In the genomic region with DNA sequence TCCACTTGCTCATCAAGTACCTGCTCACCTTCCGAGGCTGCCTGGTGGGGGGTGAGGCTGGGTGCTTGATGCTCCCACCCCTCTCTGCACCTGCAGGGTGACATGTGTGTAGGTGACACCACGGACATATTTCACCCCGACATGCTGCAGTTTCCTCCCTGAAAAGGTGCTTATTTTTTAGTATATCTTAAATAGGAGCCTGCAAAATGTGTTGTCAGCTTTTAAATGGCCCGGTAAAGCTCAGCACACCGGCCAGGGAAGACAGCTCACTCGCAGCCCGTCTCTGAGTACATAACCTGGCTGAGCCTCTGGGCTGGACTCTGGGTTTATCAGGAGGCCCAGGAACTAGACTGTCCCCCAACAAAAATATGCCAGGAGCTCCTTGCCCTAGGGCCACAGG, we compare ENCODE assay signal across 24 cellular contexts.
A peak's percentile ranks its signal among the peaks of the same experiment; 100 is the strongest.
DNase-seq lines count a peak whose midpoint lies in the region; ATAC-seq, FAIRE-seq and TF ChIP-seq lines count a peak whose summit lies in the region.
"Had no signal": no experiment of that assay in that cellular context is flagged by ENCODE, and none has a peak within 500 bp of the region (broad histone marks: within the 10 kb centered on the region; RNA-seq: fewer than 3 reads in every experiment).

No MANE protein-coding gene starts in this region.

- H3K4me1 Mint-ChIP-seq in astrocyte (ENCODE audit: low read depth, unreplicated experiment): peaks cover 3% of the 10 kb centered on the region
- no peaks in the 10 kb centered on the region for H3K4me1 Mint-ChIP-seq in CD8-positive, alpha-beta T cell (ENCODE audit: low read depth)
- H3K4me1 Mint-ChIP-seq: CD14-positive monocyte had no signal

- H3K9me3 Mint-ChIP-seq in astrocyte (ENCODE audit: unreplicated experiment): no peaks in the 10 kb centered on the region
- H3K9me3 Mint-ChIP-seq in CD8-positive, alpha-beta T cell: no peaks in the 10 kb centered on the region
- H3K9me3 Mint-ChIP-seq: CD14-positive monocyte; CD4-positive, alpha-beta memory T cell; HFFc6 had no signal

- DNase-seq in NCI-H1417 (lab: John Stamatoyannopoulos, UW) (peak in 2 of 3 experiments; percentile 30 to 40), NCI-H1417 treated with DMSO at 0.1 percent for 48 hours (lab: John Stamatoyannopoulos, UW) (no peak), A549 (ENCODE audit: low read depth in 1 of 2, low spot score in 1 of 2) (no peak), NCI-H345 (lab: John Stamatoyannopoulos, UW) (peak; percentile 17), astrocyte (ENCODE audit: low read depth) (no peak), NCI-H2081 treated with DMSO at 0.1 percent for 48 hours (lab: John Stamatoyannopoulos, UW) (no peak), nucleus accumbens (lab: John Stamatoyannopoulos, UW) (no peak)
- DNase-seq in CD8-positive, alpha-beta T cell: no peak
- DNase-seq: ACHN; AML-193; BE2C; Caco-2; CD4-positive, alpha-beta memory T cell; DMS153; DND-41; HFFc6 had no signal

- intact Hi-C loops in CD8-positive, alpha-beta T cell (cut with DNase I, micrococcal nuclease): no loop called here

- 39% methylated on average over 7 of the region's 7 CpGs for WGBS in A549 (ENCODE audit: missing lambda C conversion rate)

- no peaks in the 10 kb centered on the region for H3K36me3 Mint-ChIP-seq in astrocyte (ENCODE audit: low read depth, unreplicated experiment)
- H3K36me3 Mint-ChIP-seq in CD8-positive, alpha-beta T cell: no peaks in the 10 kb centered on the region
- H3K36me3 Mint-ChIP-seq: CD14-positive monocyte; CD4-positive, alpha-beta memory T cell had no signal

- POLR2A ChIA-PET in A549 (lab: Yijun Ruan, JAX): no interaction called here
- POLR2A ChIA-PET in CD8-positive, alpha-beta T cell (lab: Charles Lee): no interaction called here

- CTCF ChIA-PET in A549 (lab: Yijun Ruan, JAX): interaction anchor here (0.5 to 1.9 kb wide), 5 partner anchors 11 to 99 kb away, joined by 3 to 5 read pairs (median 3); no protein-coding TSS in a partner anchor
- CTCF ChIA-PET in CD8-positive, alpha-beta T cell (lab: Charles Lee): no interaction called here

- H3K9me3 ChIP-seq in A549 (no peaks in the 10 kb centered on the region), astrocyte (ENCODE audit: insufficient read depth, low read depth, low read length) (no peaks in the 10 kb centered on the region)
- no peaks in the 10 kb centered on the region for H3K9me3 ChIP-seq in CD8-positive, alpha-beta T cell (ENCODE audit: low read length)
- H3K9me3 ChIP-seq: BE2C; BLaER1 treated with 17β-estradiol and CSF1 and Interleukin-3, amounts not matched to agents 10 nM and 100 nM; Caco-2; HAP-1 had no signal

- no peak overlapping the region for H3K9ac ChIP-seq in astrocyte (ENCODE audit: low read length)
- H3K9ac ChIP-seq: BLaER1 treated with 17β-estradiol and CSF1 and Interleukin-3, amounts not matched to agents 10 nM and 100 nM had no signal

- no peak overlapping the region for H3K4me3 Mint-ChIP-seq in astrocyte (ENCODE audit: unreplicated experiment)
- no peak overlapping the region for H3K4me3 Mint-ChIP-seq in CD8-positive, alpha-beta T cell
- H3K4me3 Mint-ChIP-seq: CD14-positive monocyte; CD4-positive, alpha-beta memory T cell; HFFc6 had no signal

- no peaks in the 10 kb centered on the region for H3K27me3 ChIP-seq in astrocyte (ENCODE audit: insufficient read depth, low read length)
- H3K27me3 ChIP-seq in CD8-positive, alpha-beta T cell (ENCODE audit: insufficient read depth, low read length): no peaks in the 10 kb centered on the region
- H3K27me3 ChIP-seq: BE2C; BLaER1 treated with 17β-estradiol and CSF1 and Interleukin-3, amounts not matched to agents 10 nM and 100 nM had no signal

- FAIRE-seq in A549 (lab: Jason Lieb, UNC) (no peak), astrocyte (lab: Jason Lieb, UNC) (no peak)
- FAIRE-seq: A204.1, G401.6, GM12892, H54 had no signal

- TF ChIP-seq POLR2A in A549 (IDR thresholded peaks at IDR 0.05; ENCODE audit: low read length): no peak

- no peak overlapping the region for H3K4me2 ChIP-seq in A549
- no peak overlapping the region for H3K4me2 ChIP-seq in astrocyte (ENCODE audit: low read length)
- H3K4me2 ChIP-seq: BLaER1 treated with 17β-estradiol and CSF1 and Interleukin-3, amounts not matched to agents 10 nM and 100 nM had no signal

- H3K27me3 Mint-ChIP-seq in astrocyte (ENCODE audit: low read depth, unreplicated experiment): peaks cover 31% of the 10 kb centered on the region
- peaks cover 9% of the 10 kb centered on the region for H3K27me3 Mint-ChIP-seq in CD8-positive, alpha-beta T cell (ENCODE audit: low read depth)

- no peak overlapping the region for H2AFZ ChIP-seq in astrocyte (ENCODE audit: low read depth, low read length)

- no peak for TF ChIP-seq EP300 in A549 (IDR thresholded peaks at IDR 0.05)

- no peak for ATAC-seq in A549
- no peak for ATAC-seq in CD8-positive, alpha-beta T cell

- TF ChIP-seq CTCF in A549 (IDR thresholded peaks at IDR 0.05) (no peak), astrocyte (IDR thresholded peaks at IDR 0.05; ENCODE audit: insufficient read depth, low read depth, low read length) (no peak)
- TF ChIP-seq CTCF in CD8-positive, alpha-beta T cell (IDR thresholded peaks at IDR 0.05): no peak

- H3K4me1 ChIP-seq in A549: no peaks in the 10 kb centered on the region
- H3K4me1 ChIP-seq in astrocyte (ENCODE audit: insufficient read depth, low read length): no peaks in the 10 kb centered on the region
- no peaks in the 10 kb centered on the region for H3K4me1 ChIP-seq in CD8-positive, alpha-beta T cell (ENCODE audit: insufficient read depth, low read length)
- H3K4me1 ChIP-seq: Caco-2, HAP-1 had no signal

- H3K4me3 ChIP-seq in A549 (no peak overlapping the region), astrocyte (ENCODE audit: insufficient read depth, low read depth, low read length) (no peak overlapping the region)
- H3K4me3 ChIP-seq in CD8-positive, alpha-beta T cell (ENCODE audit: low read depth, low read length): no peak overlapping the region
- H3K4me3 ChIP-seq: BLaER1 treated with 17β-estradiol and CSF1 and Interleukin-3, amounts not matched to agents 10 nM and 100 nM; HAP-1 had no signal

- no peaks in the 10 kb centered on the region for H3K36me3 ChIP-seq in astrocyte (ENCODE audit: insufficient read depth, low read length)
- H3K36me3 ChIP-seq in CD8-positive, alpha-beta T cell (ENCODE audit: insufficient read depth, low read length): no peaks in the 10 kb centered on the region
- H3K36me3 ChIP-seq: BE2C; BLaER1 treated with 17β-estradiol and CSF1 and Interleukin-3, amounts not matched to agents 10 nM and 100 nM; HAP-1 had no signal

- H3K27ac Mint-ChIP-seq in astrocyte (ENCODE audit: unreplicated experiment): peak overlapping the region; percentile 72
- no peak overlapping the region for H3K27ac Mint-ChIP-seq in CD8-positive, alpha-beta T cell
- H3K27ac Mint-ChIP-seq: CD14-positive monocyte, HFFc6 had no signal

- H4K20me1 ChIP-seq in astrocyte (ENCODE audit: insufficient read depth, low read length): no peaks in the 10 kb centered on the region

- no peak for TF ChIP-seq RAD21 in A549 (conservative IDR thresholded peaks at IDR 0.05 in 1 of 2, IDR thresholded peaks at IDR 0.05 in 1 of 2)

- H3K79me2 ChIP-seq in astrocyte (ENCODE audit: insufficient read depth, low read length): no peaks in the 10 kb centered on the region

- H3K27ac ChIP-seq in A549 (no peak overlapping the region), astrocyte (ENCODE audit: low read depth, low read length) (no peak overlapping the region)
- H3K27ac ChIP-seq in CD8-positive, alpha-beta T cell (ENCODE audit: low read depth, low read length): no peak overlapping the region
- H3K27ac ChIP-seq: 22Rv1; BLaER1 treated with 17β-estradiol and CSF1 and Interleukin-3, amounts not matched to agents 10 nM and 100 nM had no signal

TF ChIP-seq in A549, 52 proteins besides CTCF, POLR2A, EP300 and RAD21:
- TF ChIP-seq MAFK (IDR thresholded peaks at IDR 0.05; ENCODE audit: partially characterized antibody) (peak; percentile 65), CHD2 (IDR thresholded peaks at IDR 0.05; ENCODE audit: low read length, partially characterized antibody) (no peak)

Comparison
In these comparisons a context has a peak if more than half of its experiments do, and no peak if none do; other contexts are left out.
1. DNase-seq: peak in NCI-H1417 (2 of 3) and NCI-H345 (single experiment); none in NCI-H1417 treated with DMSO at 0.1 percent for 48 hours (single experiment), A549 (0 of 2), astrocyte (single experiment), NCI-H2081 treated with DMSO at 0.1 percent for 48 hours (single experiment), nucleus accumbens (0 of 56) and CD8-positive, alpha-beta T cell (0 of 7).